1 cellular context compared by ENCODE assay signal in genomic region chr6:105137388-105137787, GRCh38.
TF ChIP-seq lines count a peak whose summit lies in the region.

No MANE protein-coding gene starts in this region.

TF ChIP-seq in HepG2, 621 proteins besides CTCF, POLR2A, EP300 and RAD21 (continued from another document):
- TF ChIP-seq SAP130 (CRISPR knock-in tag; IDR thresholded peaks at IDR 0.05; ENCODE audit: low read depth) = no peak
- TF ChIP-seq HNRNPUL1 (IDR thresholded peaks at IDR 0.05; ENCODE audit: low read depth, low read length) = no peak
- TF ChIP-seq ZBTB21 (CRISPR knock-in tag; IDR thresholded peaks at IDR 0.05) = no peak
- TF ChIP-seq SALL2 (CRISPR knock-in tag; IDR thresholded peaks at IDR 0.05) = no peak
- no peak for TF ChIP-seq ZNF512B (CRISPR knock-in tag; IDR thresholded peaks at IDR 0.05; ENCODE audit: borderline replicate concordance)
- TF ChIP-seq E2F2 (CRISPR knock-in tag; IDR thresholded peaks at IDR 0.05; ENCODE audit: borderline replicate concordance) = no peak
- TF ChIP-seq ZNF549 (CRISPR knock-in tag; IDR thresholded peaks at IDR 0.05) = no peak
- no peak for TF ChIP-seq ELF1 (CRISPR knock-in tag; IDR thresholded peaks at IDR 0.05)
- no peak for TF ChIP-seq ZNF432 (CRISPR knock-in tag; IDR thresholded peaks at IDR 0.05; ENCODE audit: borderline replicate concordance)
- TF ChIP-seq RARA (CRISPR knock-in tag; IDR thresholded peaks at IDR 0.05) = no peak
- no peak for TF ChIP-seq ZNF75D (CRISPR knock-in tag; IDR thresholded peaks at IDR 0.05; ENCODE audit: borderline replicate concordance)
- TF ChIP-seq SATB2 (CRISPR knock-in tag; IDR thresholded peaks at IDR 0.05) = no peak
